Comparison of ENCODE assay signal across 16 cellular contexts in the genomic region with DNA sequence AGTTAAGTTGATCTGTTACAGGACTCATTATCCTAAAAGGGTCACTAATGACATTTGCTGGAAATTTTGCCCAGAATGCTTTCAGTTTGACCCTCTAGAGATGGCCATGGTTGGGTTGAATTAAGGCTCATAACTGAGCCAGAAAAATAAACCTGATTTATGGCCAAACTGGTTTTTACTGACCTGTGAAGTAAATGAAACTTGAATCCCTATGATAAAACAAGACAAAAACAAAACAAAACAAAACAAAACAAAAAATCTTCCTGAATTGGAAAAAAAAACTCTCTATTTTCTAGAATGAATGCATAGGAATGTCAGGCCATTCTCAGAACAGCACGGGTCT.
A peak's percentile ranks its signal among the peaks of the same experiment; 100 is the strongest.
DNase-seq lines count a peak whose midpoint lies in the region; FAIRE-seq lines count a peak whose summit lies in the region.
"Had no signal": no experiment of that assay in that cellular context is flagged by ENCODE, and none has a peak within 500 bp of the region (broad histone marks: within the 10 kb centered on the region; RNA-seq: fewer than 3 reads in every experiment).

No MANE protein-coding gene starts in this region.

- H4K20me1 ChIP-seq in GM23248 (ENCODE audit: insufficient read depth), result no peaks in the 10 kb centered on the region
- H4K20me1 ChIP-seq: BLaER1 treated with 17β-estradiol and CSF1 and Interleukin-3, amounts not matched to agents 10 nM and 100 nM had no signal

- no peak overlapping the region for H2AFZ ChIP-seq in GM23248

- H3F3A ChIP-seq in GM23248 (ENCODE audit: insufficient read depth), result peaks cover 18% of the 10 kb centered on the region

- H3K9ac ChIP-seq in GM23248 (no peak overlapping the region), subcutaneous abdominal adipose tissue (ENCODE audit: low read length in 5 of 5) (no peak overlapping the region)
- H3K9ac ChIP-seq: BLaER1 treated with 17β-estradiol and CSF1 and Interleukin-3, amounts not matched to agents 10 nM and 100 nM had no signal

- H3K4me3 Mint-ChIP-seq in activated T-helper 1 cell treated with anti-CD3 and anti-CD28 coated beads, Interleukin-12 subunit alpha, Interleukin-12 subunit beta, Interleukin-2, Interleukin-4 antibody, amounts not matched to agents 30 ng/mL and 10 ng/mL and 1 ng/mL, durations not matched to agents 14 hours and 24 hours and 36 hours, result no peak overlapping the region
- H3K4me3 Mint-ChIP-seq: CD4-positive, CD25-positive, alpha-beta regulatory T cell; H9 had no signal

- peak; percentile 99 for FAIRE-seq in endometrium (lab: Jason Lieb, UNC)
- FAIRE-seq: GM18507 had no signal

- no peaks in the 10 kb centered on the region for H3K36me3 Mint-ChIP-seq in activated T-helper 1 cell treated with anti-CD3 and anti-CD28 coated beads, Interleukin-12 subunit alpha, Interleukin-12 subunit beta, Interleukin-2, Interleukin-4 antibody, amounts not matched to agents 30 ng/mL and 10 ng/mL and 1 ng/mL, durations not matched to agents 14 hours and 24 hours and 36 hours (ENCODE audit: low read depth)
- H3K36me3 Mint-ChIP-seq: CD4-positive, CD25-positive, alpha-beta regulatory T cell had no signal

- H3K79me2 ChIP-seq in GM23248 (ENCODE audit: insufficient read depth), result no peaks in the 10 kb centered on the region

- H3K4me3 ChIP-seq in GM23248 (no peak overlapping the region), subcutaneous abdominal adipose tissue (ENCODE audit: low read depth in 1 of 5, low read length in 5 of 5) (no peak overlapping the region)
- H3K4me3 ChIP-seq: BLaER1 treated with 17β-estradiol and CSF1 and Interleukin-3, amounts not matched to agents 10 nM and 100 nM had no signal

- no peaks in the 10 kb centered on the region for H3K9me2 ChIP-seq in GM23248 (ENCODE audit: insufficient read depth)

- in situ Hi-C loops in GM23248 (cut with MboI), result no loop called here

- H3K27me3 ChIP-seq in GM23248 (replicated peaks; ENCODE audit: insufficient read depth) (no peaks in the 10 kb centered on the region), subcutaneous abdominal adipose tissue (ENCODE audit: control insufficient read depth in 5 of 5, insufficient read depth in 4 of 5, low read length in 5 of 5) (peaks cover 0 to 18% (median 15%) of the 10 kb centered on the region in 5 donors)
- H3K27me3 ChIP-seq: BLaER1 treated with 17β-estradiol and CSF1 and Interleukin-3, amounts not matched to agents 10 nM and 100 nM had no signal

- no peaks in the 10 kb centered on the region for H3K4me1 Mint-ChIP-seq in activated T-helper 1 cell treated with anti-CD3 and anti-CD28 coated beads, Interleukin-12 subunit alpha, Interleukin-12 subunit beta, Interleukin-2, Interleukin-4 antibody, amounts not matched to agents 30 ng/mL and 10 ng/mL and 1 ng/mL, durations not matched to agents 14 hours and 24 hours and 36 hours (ENCODE audit: low read depth)
- H3K4me1 Mint-ChIP-seq: CD4-positive, CD25-positive, alpha-beta regulatory T cell had no signal

- no peaks in the 10 kb centered on the region for H3K36me3 ChIP-seq in GM23248 (ENCODE audit: low read depth)
- H3K36me3 ChIP-seq in subcutaneous abdominal adipose tissue (ENCODE audit: control insufficient read depth in 5 of 5, insufficient read depth in 5 of 5, low read length in 5 of 5), result no peaks in the 10 kb centered on the region
- H3K36me3 ChIP-seq: BLaER1 treated with 17β-estradiol and CSF1 and Interleukin-3, amounts not matched to agents 10 nM and 100 nM had no signal

- peaks cover 3% of the 10 kb centered on the region for H3K27me3 Mint-ChIP-seq in activated T-helper 1 cell treated with anti-CD3 and anti-CD28 coated beads, Interleukin-12 subunit alpha, Interleukin-12 subunit beta, Interleukin-2, Interleukin-4 antibody, amounts not matched to agents 30 ng/mL and 10 ng/mL and 1 ng/mL, durations not matched to agents 14 hours and 24 hours and 36 hours (ENCODE audit: insufficient read depth)

- no peaks in the 10 kb centered on the region for H3K9me3 ChIP-seq in GM23248 (ENCODE audit: low read depth)
- H3K9me3 ChIP-seq in subcutaneous abdominal adipose tissue (ENCODE audit: control insufficient read depth in 5 of 5, low read length in 5 of 5), result peaks cover 0 to 3% (median 0%) of the 10 kb centered on the region in 5 donors

- no peak overlapping the region for H3K27ac Mint-ChIP-seq in activated T-helper 1 cell treated with anti-CD3 and anti-CD28 coated beads, Interleukin-12 subunit alpha, Interleukin-12 subunit beta, Interleukin-2, Interleukin-4 antibody, amounts not matched to agents 30 ng/mL and 10 ng/mL and 1 ng/mL, durations not matched to agents 14 hours and 24 hours and 36 hours
- H3K27ac Mint-ChIP-seq: CD4-positive, CD25-positive, alpha-beta regulatory T cell had no signal

- DNase-seq in GM23248, result no peak
- peak; percentile 57 for DNase-seq in left kidney (ENCODE audit: low read depth, low spot score)
- DNase-seq in NCI-H446 (lab: John Stamatoyannopoulos, UW), result no peak
- no peak for DNase-seq in activated T-helper 1 cell treated with anti-CD3 and anti-CD28 coated beads, Interleukin-12 subunit alpha, Interleukin-12 subunit beta, Interleukin-2, Interleukin-4 antibody, amounts not matched to agents 30 ng/mL and 10 ng/mL and 1 ng/mL, durations not matched to agents 14 hours and 24 hours and 36 hours (ENCODE audit: low spot score)
- no peak for DNase-seq in SKM-1 treated with dmso at 0.1 percent for 144 hours (lab: John Stamatoyannopoulos, UW; ENCODE audit: unreplicated experiment)
- DNase-seq: 8988T; CD4-positive, CD25-positive, alpha-beta regulatory T cell; DMS53; GOT3; H9 had no signal

- 43 to 67% methylated on average over 1 of the region's 1 CpG for WGBS in GM23248 (ENCODE audit: low coverage in 1 of 2, low lambda C conversion rate in 2 of 2, missing lambda C conversion rate in 2 of 2), 2 experiments

- H3K4me1 ChIP-seq in GM23248 (ENCODE audit: insufficient read depth) (peaks cover 20% of the 10 kb centered on the region), subcutaneous abdominal adipose tissue (ENCODE audit: control insufficient read depth in 5 of 5, insufficient read depth in 5 of 5, low read length in 5 of 5) (peaks cover 0 to 12% (median 5%) of the 10 kb centered on the region in 5 donors)

- no peaks in the 10 kb centered on the region for H3K9me3 Mint-ChIP-seq in activated T-helper 1 cell treated with anti-CD3 and anti-CD28 coated beads, Interleukin-12 subunit alpha, Interleukin-12 subunit beta, Interleukin-2, Interleukin-4 antibody, amounts not matched to agents 30 ng/mL and 10 ng/mL and 1 ng/mL, durations not matched to agents 14 hours and 24 hours and 36 hours
- H3K9me3 Mint-ChIP-seq: H9, HFFc6 had no signal

- intact Hi-C loops in activated T-helper 1 cell treated with anti-CD3 and anti-CD28 coated beads, Interleukin-12 subunit alpha, Interleukin-12 subunit beta, Interleukin-2, Interleukin-4 antibody, amounts not matched to agents 30 ng/mL and 10 ng/mL and 1 ng/mL, durations not matched to agents 14 hours and 24 hours and 36 hours (cut with micrococcal nuclease), result no loop called here

- H3K4me2 ChIP-seq in GM23248 (ENCODE audit: unreplicated experiment), result peak overlapping the region; percentile 47

- peak overlapping the region; percentile 84 for H3K27ac ChIP-seq in GM23248
- peak overlapping the region; percentile 5 for H3K27ac ChIP-seq in subcutaneous abdominal adipose tissue (ENCODE audit: low read depth, low read length)
- H3K27ac ChIP-seq: HL-60 had no signal
